ENCODE assay signal across 22 cellular contexts in genomic region chr3:35141406-35141805, GRCh38.
"Had no signal": no experiment of that assay in that cellular context is flagged by ENCODE, and none has a peak within 500 bp of the region (broad histone marks: within the 10 kb centered on the region; RNA-seq: fewer than 3 reads in every experiment).

No MANE protein-coding gene starts in this region.

- H3K9ac ChIP-seq: SK-N-SH had no signal

- DNase-seq: IMR-90, Karpas-422, KG1, MM.1S, NCI-H1092 treated with DMSO at 0.1 percent for 48 hours, NCI-H1436, NCI-H187, NCI-H2029, NCI-H2081 treated with DMSO at 0.1 percent for 48 hours, NCI-H2171, NCI-H226, NCI-H446, NCI-H510A, NCI-H524 treated with DMSO at 0.1 percent for 48 hours, NCI-H69, NCI-H774, Right ventricle myocardium superior, RPMI8226, SIG-M5, SK-N-SH, SW 1271 had no signal

- ATAC-seq: HepG2 had no signal

- H3K4me2 ChIP-seq: SK-N-SH had no signal

- H3K9me3 ChIP-seq: SK-N-SH had no signal
